23 cellular contexts compared by ENCODE assay signal in the genomic region with DNA sequence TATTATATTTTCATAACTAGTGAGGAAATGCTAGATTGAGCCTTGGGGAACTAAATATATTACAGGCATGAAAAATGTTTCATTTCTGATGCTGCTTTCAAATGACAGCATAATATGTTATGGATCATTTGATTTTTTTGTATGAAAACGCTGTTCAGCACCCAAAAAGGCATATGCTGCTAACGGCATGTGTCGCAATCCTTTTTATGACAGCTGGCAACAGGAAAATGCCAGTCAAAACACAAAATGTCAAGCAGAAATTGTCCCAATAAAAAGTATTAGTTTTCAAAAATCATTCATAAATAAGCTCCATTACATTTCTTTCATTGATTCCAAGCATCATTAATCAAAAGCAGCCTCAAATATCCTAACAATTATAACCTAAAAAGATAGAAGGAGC.
"Had no signal": no experiment of that assay in that cellular context is flagged by ENCODE, and none has a peak within 500 bp of the region (broad histone marks: within the 10 kb centered on the region; RNA-seq: fewer than 3 reads in every experiment).

No MANE protein-coding gene starts in this region.

- H3K4me3 ChIP-seq: esophagus muscularis mucosa, heart left ventricle, left lung, lower lobe of right lung, spleen, suprapubic skin, tibial artery had no signal

- H3K27me3 Mint-ChIP-seq: activated naive CD8-positive, alpha-beta T cell; natural killer cell treated with Interleukin-12 subunit alpha and Interleukin-12 subunit beta and Interleukin-15 and Interleukin-18, amount 100 ng/mL, for 72 hours had no signal

- H3K9me3 ChIP-seq: esophagus muscularis mucosa, heart left ventricle, lower lobe of right lung, suprapubic skin, tibial artery had no signal

- H3K4me3 Mint-ChIP-seq: activated naive CD8-positive, alpha-beta T cell; natural killer cell treated with Interleukin-12 subunit alpha and Interleukin-12 subunit beta and Interleukin-15 and Interleukin-18, amount 100 ng/mL, for 72 hours had no signal

- ATAC-seq: foreskin keratinocyte; heart left ventricle; left lung; lower lobe of right lung; natural killer cell treated with Interleukin-12 subunit alpha and Interleukin-12 subunit beta and Interleukin-15 and Interleukin-18, amount 100 ng/mL, for 72 hours; right cardiac atrium had no signal

- H3K27ac Mint-ChIP-seq: activated naive CD8-positive, alpha-beta T cell; natural killer cell treated with Interleukin-12 subunit alpha and Interleukin-12 subunit beta and Interleukin-15 and Interleukin-18, amount 100 ng/mL, for 72 hours had no signal

- H3K27me3 ChIP-seq: esophagus muscularis mucosa, foreskin keratinocyte, heart left ventricle, left lung, spleen, suprapubic skin, tibial artery had no signal

- H3K4me1 ChIP-seq: esophagus muscularis mucosa, foreskin keratinocyte, heart left ventricle, left lung, lower lobe of right lung, spleen, suprapubic skin, tibial artery had no signal

- DNase-seq: activated CD4-positive, alpha-beta T cell treated with anti-CD3 and anti-CD28 coated beads for 48 hours; activated CD4-positive, alpha-beta T cell treated with anti-CD3 and anti-CD28 coated beads, Interleukin-2, amount 50 U/mL, for 48 hours; activated CD8-positive, alpha-beta memory T cell treated with anti-CD3 and anti-CD28 coated beads for 24 hours; activated effector memory CD4-positive, alpha-beta T cell treated with Interleukin-2 at 50 U/mL for 16 hours; activated naive CD4-positive, alpha-beta T cell treated with Interleukin-2 at 50 U/mL for 16 hours; anterior cingulate cortex; dermis blood vessel endothelial cell; effector CD4-positive, alpha-beta T cell; foreskin keratinocyte; heart left ventricle; left lung; lower lobe of right lung; mesenchymal stem cell; posterior cingulate gyrus; right cardiac atrium; spleen; stimulated activated naive CD4-positive, alpha-beta T cell; tibial artery had no signal

- H3K27ac ChIP-seq: esophagus muscularis mucosa, foreskin keratinocyte, heart left ventricle, left lung, lower lobe of right lung, spleen, suprapubic skin, tibial artery, VCaP had no signal

- H3K36me3 ChIP-seq: esophagus muscularis mucosa, heart left ventricle, left lung, lower lobe of right lung, spleen, suprapubic skin, tibial artery had no signal

- H3K36me3 Mint-ChIP-seq: activated naive CD8-positive, alpha-beta T cell had no signal
